2 cellular contexts compared by ENCODE assay signal in genomic region chr5:179432547-179432946, GRCh38.
TF ChIP-seq lines count a peak whose summit lies in the region.

No MANE protein-coding gene starts in this region.

TF ChIP-seq in HCT116, 20 proteins besides CTCF, POLR2A, EP300 and RAD21:
- TF ChIP-seq SP1 (IDR thresholded peaks at IDR 0.05; ENCODE audit: low read depth) (no peak), JUND (IDR thresholded peaks at IDR 0.05) (no peak), ZNF274 (IDR thresholded peaks at IDR 0.05; ENCODE audit: low read depth, low read length) (no peak), CBX3 (IDR thresholded peaks at IDR 0.05; ENCODE audit: low read depth) (no peak), SIN3A (IDR thresholded peaks at IDR 0.05; ENCODE audit: low read depth) (no peak), EZH2 (IDR thresholded peaks at IDR 0.05) (no peak), FOSL1 (IDR thresholded peaks at IDR 0.05; ENCODE audit: low read depth) (no peak), REST (IDR thresholded peaks at IDR 0.05; ENCODE audit: low read depth) (no peak), SRF (IDR thresholded peaks at IDR 0.05; ENCODE audit: low read depth) (no peak), TCF7L2 (IDR thresholded peaks at IDR 0.05; ENCODE audit: borderline replicate concordance, extremely low read depth, insufficient read depth, insufficient read length) (no peak), ELF1 (IDR thresholded peaks at IDR 0.05; ENCODE audit: borderline replicate concordance, low read depth) (no peak), ZFX (IDR thresholded peaks at IDR 0.05) (no peak), MAX (IDR thresholded peaks at IDR 0.05) (no peak)
TF ChIP-seq in HCT116: peak in this region for 0.

TF ChIP-seq in H1, 55 proteins besides CTCF, POLR2A, EP300 and RAD21:
- TF ChIP-seq FOSL1 (IDR thresholded peaks at IDR 0.05; ENCODE audit: insufficient read depth, low read depth, low read length) (no peak), BCL11A (IDR thresholded peaks at IDR 0.05; ENCODE audit: low read depth in 2 of 2, low read length in 2 of 2) (no peak), E2F6 (IDR thresholded peaks at IDR 0.05) (no peak), HDAC6 (IDR thresholded peaks at IDR 0.05; ENCODE audit: low read depth, low read length) (no peak)
